In genomic region chr4:168659971-168660465, GRCh38 we compare ENCODE assay signal across 21 cellular contexts.
DNase-seq lines count a peak whose midpoint lies in the region; ATAC-seq and TF ChIP-seq lines count a peak whose summit lies in the region.
"Had no signal": no experiment of that assay in that cellular context is flagged by ENCODE, and none has a peak within 500 bp of the region (broad histone marks: within the 10 kb centered on the region; RNA-seq: fewer than 3 reads in every experiment).

No MANE protein-coding gene starts in this region.

- 78% methylated on average over 2 of the region's 2 CpGs for WGBS in SK-N-SH (ENCODE audit: low lambda C conversion rate)

- TF ChIP-seq CTCF in SK-N-SH (IDR thresholded peaks at IDR 0.05) (no peak), parathyroid adenoma (IDR thresholded peaks at IDR 0.05) (no peak), brain microvascular endothelial cell (IDR thresholded peaks at IDR 0.05; ENCODE audit: low read depth, low read length, missing control alignments) (no peak)

- H3K4me3 ChIP-seq in SK-N-SH (ENCODE audit: low read depth in 2 of 2, low read length in 1 of 2) (no peak overlapping the region), parathyroid adenoma (ENCODE audit: low read depth, low read length) (no peak overlapping the region), brain microvascular endothelial cell (ENCODE audit: low read depth, low read length) (no peak overlapping the region)
- H3K4me3 ChIP-seq: GM23338 had no signal

- H3K27ac ChIP-seq in SK-N-SH (ENCODE audit: low read depth in 2 of 2, low read length in 1 of 2) = no peak overlapping the region
- H3K27ac ChIP-seq in parathyroid adenoma = peak overlapping the region; percentile 39
- no peak overlapping the region for H3K27ac ChIP-seq in brain microvascular endothelial cell

- H4K20me1 ChIP-seq in SK-N-SH (ENCODE audit: insufficient read depth) = no peaks in the 10 kb centered on the region

- no peaks in the 10 kb centered on the region for H3K9me2 ChIP-seq in SK-N-SH

- no peak overlapping the region for H2AFZ ChIP-seq in SK-N-SH (ENCODE audit: low read depth)
- no peak overlapping the region for H2AFZ ChIP-seq in parathyroid adenoma
- H2AFZ ChIP-seq: GM23338 had no signal

- no peaks in the 10 kb centered on the region for H3K36me3 ChIP-seq in SK-N-SH (replicated peaks in 1 of 2; ENCODE audit: control insufficient read depth in 1 of 2, insufficient read depth in 2 of 2, low read length in 1 of 2)
- H3K36me3 ChIP-seq in parathyroid adenoma (ENCODE audit: control insufficient read depth, insufficient read depth, low read length) = no peaks in the 10 kb centered on the region
- no peaks in the 10 kb centered on the region for H3K36me3 ChIP-seq in brain microvascular endothelial cell (replicated peaks)
- H3K36me3 ChIP-seq: BE2C had no signal

- no peak overlapping the region for H3K9ac ChIP-seq in SK-N-SH
- H3K9ac ChIP-seq in parathyroid adenoma = no peak overlapping the region

- H3K27me3 ChIP-seq in SK-N-SH (ENCODE audit: insufficient read depth) (no peaks in the 10 kb centered on the region), parathyroid adenoma (ENCODE audit: control insufficient read depth, insufficient read depth, low read length) (no peaks in the 10 kb centered on the region), brain microvascular endothelial cell (replicated peaks) (no peaks in the 10 kb centered on the region)
- H3K27me3 ChIP-seq: BE2C had no signal

- in situ Hi-C loops in brain microvascular endothelial cell (cut with HindIII; ENCODE audit: low pct_ligation_motif_present, low sequenced_read_pairs) = no loop called here

- TF ChIP-seq EP300 in SK-N-SH (IDR thresholded peaks at IDR 0.05; ENCODE audit: borderline replicate concordance in 1 of 2, low read depth in 1 of 2, low read length in 1 of 2) = no peak

- POLR2A ChIA-PET in SK-N-SH (lab: Yijun Ruan, JAX) = no interaction called here

- no peaks in the 10 kb centered on the region for H3K9me3 ChIP-seq in SK-N-SH
- H3K9me3 ChIP-seq in parathyroid adenoma (ENCODE audit: control insufficient read depth, low read length) = no peaks in the 10 kb centered on the region
- H3K9me3 ChIP-seq: BE2C had no signal

- TF ChIP-seq RAD21 in SK-N-SH (IDR thresholded peaks at IDR 0.05; ENCODE audit: low read length) = no peak

- 0 out of 2 replicates have a peak, but pooled peaks cover 3% of the 10 kb centered on the region for H3K79me2 ChIP-seq in SK-N-SH (ENCODE audit: insufficient read depth)
- H3K79me2 ChIP-seq in parathyroid adenoma = peaks cover 48% of the 10 kb centered on the region

- CTCF ChIA-PET in SK-N-SH (lab: Yijun Ruan, JAX) = interaction anchor here (1.1 to 1.5 kb wide), 4 partner anchors 12 to 264 kb away, joined by 3 to 7 read pairs (median 4); no protein-coding TSS in a partner anchor

- H3K4me2 ChIP-seq in SK-N-SH = no peak overlapping the region
- H3K4me2 ChIP-seq in parathyroid adenoma (ENCODE audit: low read length) = no peak overlapping the region
- H3K4me2 ChIP-seq: GM23338 had no signal

- peaks cover 0 to 9% of the 10 kb centered on the region in 2 experiments; a peak in 2 of 4 replicates for H3K4me1 ChIP-seq in SK-N-SH (ENCODE audit: control insufficient read depth in 1 of 2, insufficient read depth in 2 of 2, low read depth in 1 of 2, low read length in 1 of 2)
- peaks cover 37% of the 10 kb centered on the region for H3K4me1 ChIP-seq in parathyroid adenoma

- peaks cover 7% of the 10 kb centered on the region for H3F3A ChIP-seq in SK-N-SH (replicated peaks; ENCODE audit: insufficient read depth)

- ATAC-seq in SK-N-SH treated with all-trans-retinoic acid at 6 μM for 48 hours (no peak), GM21447 (IDR thresholded peaks at IDR 0.05; ENCODE audit: unreplicated experiment) (no peak)
- ATAC-seq: GM23338 had no signal

- DNase-seq in SK-N-SH = no peak
- DNase-seq in RPMI7951 (ENCODE audit: low read depth) = peak; percentile 25
- peak; percentile 26 for DNase-seq in left kidney (ENCODE audit: low read depth, low spot score)
- DNase-seq in brain microvascular endothelial cell = no peak
- DNase-seq in activated effector memory CD4-positive, alpha-beta T cell treated with Interleukin-2 at 50 U/mL for 16 hours = no peak
- DNase-seq: BE2C; CD4-positive, CD25-positive, alpha-beta regulatory T cell; COR-L47; DMS153; GDM1; HCEC 1CT; NCI-H1092 treated with DMSO at 0.1 percent for 48 hours; NCI-H146; NCI-H2081; NCI-H446 treated with DMSO at 0.1 percent for 48 hours; NCI-H748 treated with DMSO at 0.1 percent for 48 hours; RPMI8226 had no signal

TF ChIP-seq in SK-N-SH treated with all-trans-retinoic acid at 6 μM for 48 hours, 23 proteins besides CTCF, POLR2A, EP300 and RAD21:
- TF ChIP-seq ZNF70 (CRISPR knock-in tag; IDR thresholded peaks at IDR 0.05) (peak; percentile 64; the same call in 1 of the 2 replicates), GLIS3 (CRISPR knock-in tag; IDR thresholded peaks at IDR 0.05) (no peak), TCF4 (CRISPR knock-in tag; IDR thresholded peaks at IDR 0.05; ENCODE audit: borderline replicate concordance) (0 out of 2 replicates have a peak, but pooled peaks have one; percentile 12)

TF ChIP-seq in SK-N-SH, 30 proteins besides CTCF, POLR2A, EP300 and RAD21:
- no peak for TF ChIP-seq CHD2 (IDR thresholded peaks at IDR 0.05; ENCODE audit: low read length, partially characterized antibody)
- no peak for TF ChIP-seq PBX3 (IDR thresholded peaks at IDR 0.05)
- no peak for TF ChIP-seq RCOR1 (IDR thresholded peaks at IDR 0.05; ENCODE audit: low read length)
- TF ChIP-seq USF1 (IDR thresholded peaks at IDR 0.05; ENCODE audit: borderline replicate concordance, low read depth) = no peak
- no peak for TF ChIP-seq RFX5 (IDR thresholded peaks at IDR 0.05; ENCODE audit: low read length)
- TF ChIP-seq MXI1 (IDR thresholded peaks at IDR 0.05; ENCODE audit: low read depth, low read length) = no peak
- TF ChIP-seq TAF1 (IDR thresholded peaks at IDR 0.05; ENCODE audit: borderline replicate concordance, low read depth, low read length) = no peak
- no peak for TF ChIP-seq REST (IDR thresholded peaks at IDR 0.05; ENCODE audit: low read depth, low read length)
- no peak for TF ChIP-seq TEAD4 (IDR thresholded peaks at IDR 0.05; ENCODE audit: borderline replicate concordance, insufficient read depth)
- TF ChIP-seq EZH2phosphoT487 (IDR thresholded peaks at IDR 0.05; ENCODE audit: borderline replicate concordance, low read depth) = no peak
- TF ChIP-seq MEF2A (IDR thresholded peaks at IDR 0.05; ENCODE audit: borderline replicate concordance, low read depth) = no peak
- no peak for TF ChIP-seq SMC3 (IDR thresholded peaks at IDR 0.05; ENCODE audit: low read depth, low read length)
- TF ChIP-seq SIN3A (IDR thresholded peaks at IDR 0.05; ENCODE audit: borderline replicate concordance, low read depth, low read length) = no peak
- TF ChIP-seq NRF1 (IDR thresholded peaks at IDR 0.05; ENCODE audit: low read depth, low read length) = no peak
- TF ChIP-seq RXRA (IDR thresholded peaks at IDR 0.05; ENCODE audit: borderline replicate concordance, low read depth) = no peak
- TF ChIP-seq ELF1 (IDR thresholded peaks at IDR 0.05) = no peak
- TF ChIP-seq FOXM1 (IDR thresholded peaks at IDR 0.05; ENCODE audit: low read depth) = no peak
- no peak for TF ChIP-seq JUND (IDR thresholded peaks at IDR 0.05)

Comparison
In these comparisons a context has a peak if more than half of its experiments do, and no peak if none do; other contexts are left out.
1. DNase-seq: peak in RPMI7951 (single experiment) and left kidney (single experiment); none in SK-N-SH (single experiment), brain microvascular endothelial cell (single experiment) and activated effector memory CD4-positive, alpha-beta T cell treated with Interleukin-2 at 50 U/mL for 16 hours (single experiment).